In the genomic region with DNA sequence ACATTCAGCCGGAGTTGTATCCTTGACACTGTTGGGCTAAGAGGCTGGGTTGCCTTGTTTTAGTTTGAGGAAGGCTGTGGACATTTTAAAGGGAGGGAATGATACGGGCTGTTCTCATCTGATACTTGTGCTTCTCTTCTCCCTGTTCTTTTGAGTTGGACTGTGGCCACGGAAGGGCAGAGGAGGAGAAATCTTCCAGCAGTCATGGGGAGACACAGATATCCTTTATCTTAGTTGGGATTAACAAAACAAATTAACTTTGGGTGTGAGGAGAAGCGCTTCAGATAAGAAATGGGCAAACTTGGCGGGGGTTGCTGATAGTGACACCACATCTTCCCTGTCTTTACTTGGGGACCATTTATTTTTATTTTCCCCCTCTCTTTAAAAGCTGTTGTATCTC, we compare ENCODE assay signal across 2 cellular contexts.
A peak's percentile ranks its signal among the peaks of the same experiment; 100 is the strongest.
TF ChIP-seq lines count a peak whose summit lies in the region.

No MANE protein-coding gene starts in this region.

TF ChIP-seq in HEK293, 187 proteins besides CTCF, POLR2A, EP300 and RAD21 (continues in another document):
- TF ChIP-seq, protein P1, sequence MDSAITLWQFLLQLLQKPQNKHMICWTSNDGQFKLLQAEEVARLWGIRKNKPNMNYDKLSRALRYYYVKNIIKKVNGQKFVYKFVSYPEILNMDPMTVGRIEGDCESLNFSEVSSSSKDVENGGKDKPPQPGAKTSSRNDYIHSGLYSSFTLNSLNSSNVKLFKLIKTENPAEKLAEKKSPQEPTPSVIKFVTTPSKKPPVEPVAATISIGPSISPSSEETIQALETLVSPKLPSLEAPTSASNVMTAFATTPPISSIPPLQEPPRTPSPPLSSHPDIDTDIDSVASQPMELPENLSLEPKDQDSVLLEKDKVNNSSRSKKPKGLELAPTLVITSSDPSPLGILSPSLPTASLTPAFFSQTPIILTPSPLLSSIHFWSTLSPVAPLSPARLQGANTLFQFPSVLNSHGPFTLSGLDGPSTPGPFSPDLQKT (IDR thresholded peaks at IDR 0.05; ENCODE audit: borderline replicate concordance, low read depth, low read length) = no peak
- no peak for TF ChIP-seq BCL11A (tag by site-specific recombination; IDR thresholded peaks at IDR 0.05; ENCODE audit: low read depth)
- no peak for TF ChIP-seq EGR2 (tag by site-specific recombination; IDR thresholded peaks at IDR 0.05; ENCODE audit: low read depth)
- peak; percentile 34; the same call in 1 of the 2 replicates for TF ChIP-seq ZBTB17 (tag by site-specific recombination; IDR thresholded peaks at IDR 0.05)
- no peak for TF ChIP-seq RBAK (tag by site-specific recombination; IDR thresholded peaks at IDR 0.05)
- peak; percentile 74 for TF ChIP-seq GLIS1 (tag by site-specific recombination; IDR thresholded peaks at IDR 0.05)
- TF ChIP-seq, protein P2, sequence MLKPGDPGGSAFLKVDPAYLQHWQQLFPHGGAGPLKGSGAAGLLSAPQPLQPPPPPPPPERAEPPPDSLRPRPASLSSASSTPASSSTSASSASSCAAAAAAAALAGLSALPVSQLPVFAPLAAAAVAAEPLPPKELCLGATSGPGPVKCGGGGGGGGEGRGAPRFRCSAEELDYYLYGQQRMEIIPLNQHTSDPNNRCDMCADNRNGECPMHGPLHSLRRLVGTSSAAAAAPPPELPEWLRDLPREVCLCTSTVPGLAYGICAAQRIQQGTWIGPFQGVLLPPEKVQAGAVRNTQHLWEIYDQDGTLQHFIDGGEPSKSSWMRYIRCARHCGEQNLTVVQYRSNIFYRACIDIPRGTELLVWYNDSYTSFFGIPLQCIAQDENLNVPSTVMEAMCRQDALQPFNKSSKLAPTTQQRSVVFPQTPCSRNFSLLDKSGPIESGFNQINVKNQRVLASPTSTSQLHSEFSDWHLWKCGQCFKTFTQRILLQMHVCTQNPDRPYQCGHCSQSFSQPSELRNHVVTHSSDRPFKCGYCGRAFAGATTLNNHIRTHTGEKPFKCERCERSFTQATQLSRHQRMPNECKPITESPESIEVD (tag by site-specific recombination; IDR thresholded peaks at IDR 0.05) = no peak
- peak; percentile 29; the same call in 1 of the 2 replicates for TF ChIP-seq ZNF600 (tag by site-specific recombination; IDR thresholded peaks at IDR 0.05)
- TF ChIP-seq TCF7L2 (IDR thresholded peaks at IDR 0.05; ENCODE audit: borderline replicate concordance, low read depth, low read length) = no peak
- TF ChIP-seq ZXDB (tag by site-specific recombination; IDR thresholded peaks at IDR 0.05) = peak; percentile 17; the same call in 1 of the 2 replicates
- peak; percentile 42; the same call in 1 of the 2 replicates for TF ChIP-seq WT1 (tag by site-specific recombination; IDR thresholded peaks at IDR 0.05)
- TF ChIP-seq ZNF366 (tag by site-specific recombination; conservative IDR thresholded peaks at IDR 0.05) = peak; percentile 28; the same call in 1 of the 2 replicates
- TF ChIP-seq KLF1 (tag by site-specific recombination; IDR thresholded peaks at IDR 0.05) = peak; percentile 44; the same call in 1 of the 2 replicates
- TF ChIP-seq, protein P3, sequence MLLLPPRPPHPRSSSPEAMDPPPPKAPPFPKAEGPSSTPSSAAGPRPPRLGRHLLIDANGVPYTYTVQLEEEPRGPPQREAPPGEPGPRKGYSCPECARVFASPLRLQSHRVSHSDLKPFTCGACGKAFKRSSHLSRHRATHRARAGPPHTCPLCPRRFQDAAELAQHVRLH (tag by site-specific recombination; IDR thresholded peaks at IDR 0.05) = no peak
- TF ChIP-seq, protein P4, sequence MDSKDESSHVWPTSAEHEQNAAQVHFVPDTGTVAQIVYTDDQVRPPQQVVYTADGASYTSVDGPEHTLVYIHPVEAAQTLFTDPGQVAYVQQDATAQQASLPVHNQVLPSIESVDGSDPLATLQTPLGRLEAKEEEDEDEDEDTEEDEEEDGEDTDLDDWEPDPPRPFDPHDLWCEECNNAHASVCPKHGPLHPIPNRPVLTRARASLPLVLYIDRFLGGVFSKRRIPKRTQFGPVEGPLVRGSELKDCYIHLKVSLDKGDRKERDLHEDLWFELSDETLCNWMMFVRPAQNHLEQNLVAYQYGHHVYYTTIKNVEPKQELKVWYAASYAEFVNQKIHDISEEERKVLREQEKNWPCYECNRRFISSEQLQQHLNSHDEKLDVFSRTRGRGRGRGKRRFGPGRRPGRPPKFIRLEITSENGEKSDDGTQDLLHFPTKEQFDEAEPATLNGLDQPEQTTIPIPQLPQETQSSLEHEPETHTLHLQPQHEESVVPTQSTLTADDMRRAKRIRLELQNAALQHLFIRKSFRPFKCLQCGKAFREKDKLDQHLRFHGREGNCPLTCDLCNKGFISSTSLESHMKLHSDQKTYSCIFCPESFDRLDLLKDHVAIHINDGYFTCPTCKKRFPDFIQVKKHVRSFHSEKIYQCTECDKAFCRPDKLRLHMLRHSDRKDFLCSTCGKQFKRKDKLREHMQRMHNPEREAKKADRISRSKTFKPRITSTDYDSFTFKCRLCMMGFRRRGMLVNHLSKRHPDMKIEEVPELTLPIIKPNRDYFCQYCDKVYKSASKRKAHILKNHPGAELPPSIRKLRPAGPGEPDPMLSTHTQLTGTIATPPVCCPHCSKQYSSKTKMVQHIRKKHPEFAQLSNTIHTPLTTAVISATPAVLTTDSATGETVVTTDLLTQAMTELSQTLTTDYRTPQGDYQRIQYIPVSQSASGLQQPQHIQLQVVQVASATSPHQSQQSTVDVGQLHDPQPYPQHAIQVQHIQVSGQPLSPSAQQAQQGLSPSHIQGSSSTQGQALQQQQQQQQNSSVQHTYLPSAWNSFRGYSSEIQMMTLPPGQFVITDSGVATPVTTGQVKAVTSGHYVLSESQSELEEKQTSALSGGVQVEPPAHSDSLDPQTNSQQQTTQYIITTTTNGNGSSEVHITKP (tag by site-specific recombination; IDR thresholded peaks at IDR 0.05) = peak; percentile 94
- peak; percentile 80 for TF ChIP-seq ZNF341 (tag by site-specific recombination; IDR thresholded peaks at IDR 0.05; ENCODE audit: low read depth)
- TF ChIP-seq FEZF1 (tag by site-specific recombination; IDR thresholded peaks at IDR 0.05) = peak; percentile 52
- TF ChIP-seq MYNN (tag by site-specific recombination; IDR thresholded peaks at IDR 0.05; ENCODE audit: borderline replicate concordance) = no peak
- TF ChIP-seq ZBTB1 (tag by site-specific recombination; IDR thresholded peaks at IDR 0.05) = no peak
- TF ChIP-seq, protein P5, sequence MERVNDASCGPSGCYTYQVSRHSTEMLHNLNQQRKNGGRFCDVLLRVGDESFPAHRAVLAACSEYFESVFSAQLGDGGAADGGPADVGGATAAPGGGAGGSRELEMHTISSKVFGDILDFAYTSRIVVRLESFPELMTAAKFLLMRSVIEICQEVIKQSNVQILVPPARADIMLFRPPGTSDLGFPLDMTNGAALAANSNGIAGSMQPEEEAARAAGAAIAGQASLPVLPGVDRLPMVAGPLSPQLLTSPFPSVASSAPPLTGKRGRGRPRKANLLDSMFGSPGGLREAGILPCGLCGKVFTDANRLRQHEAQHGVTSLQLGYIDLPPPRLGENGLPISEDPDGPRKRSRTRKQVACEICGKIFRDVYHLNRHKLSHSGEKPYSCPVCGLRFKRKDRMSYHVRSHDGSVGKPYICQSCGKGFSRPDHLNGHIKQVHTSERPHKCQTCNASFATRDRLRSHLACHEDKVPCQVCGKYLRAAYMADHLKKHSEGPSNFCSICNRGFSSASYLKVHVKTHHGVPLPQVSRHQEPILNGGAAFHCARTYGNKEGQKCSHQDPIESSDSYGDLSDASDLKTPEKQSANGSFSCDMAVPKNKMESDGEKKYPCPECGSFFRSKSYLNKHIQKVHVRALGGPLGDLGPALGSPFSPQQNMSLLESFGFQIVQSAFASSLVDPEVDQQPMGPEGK (tag by site-specific recombination; IDR thresholded peaks at IDR 0.05) = 0 out of 2 replicates have a peak, but pooled peaks have one; percentile 12

TF ChIP-seq in K562, 482 proteins besides CTCF, POLR2A, EP300 and RAD21 (continues in another document):
- TF ChIP-seq ZC3H8 (IDR thresholded peaks at IDR 0.05) (no peak), TCF3 (CRISPR knock-in tag; IDR thresholded peaks at IDR 0.05) (peak; percentile 48), SNRNP70 (optimal IDR thresholded peaks at IDR 0.05; ENCODE audit: low read depth, low read length) (no peak), TAL1 (IDR thresholded peaks at IDR 0.05) (peak; percentile 20; the same call in 1 of the 2 replicates), HDAC6 (IDR thresholded peaks at IDR 0.05; ENCODE audit: low read depth, low read length) (no peak), IRF2 (CRISPR knock-in tag; IDR thresholded peaks at IDR 0.05) (no peak), PCBP1 (IDR thresholded peaks at IDR 0.05; ENCODE audit: low read depth, low read length, poor library complexity, severe bottlenecking) (no peak), ZNF174 (CRISPR knock-in tag; IDR thresholded peaks at IDR 0.05) (no peak), HNRNPUL1 (IDR thresholded peaks at IDR 0.05; ENCODE audit: low read length) (no peak), ZNF224 (CRISPR knock-in tag; IDR thresholded peaks at IDR 0.05) (no peak), SOX6 (IDR thresholded peaks at IDR 0.05) (peak; percentile 24; the same call in 1 of the 2 replicates), ELF1 (tag; IDR thresholded peaks at IDR 0.05) (no peak), SRSF1 (IDR thresholded peaks at IDR 0.05; ENCODE audit: low read depth, low read length) (no peak), ZNF764 (CRISPR knock-in tag; IDR thresholded peaks at IDR 0.05; ENCODE audit: low read depth) (no peak), FOSL1 (tag; conservative IDR thresholded peaks at IDR 0.05) (no peak), RCOR1 (IDR thresholded peaks at IDR 0.05; ENCODE audit: borderline replicate concordance in 1 of 2, low read depth in 2 of 2, low read length in 2 of 2) (peak in 1 of 2 experiments; percentile 16; a peak in 1 of 4 replicates), RB1 (IDR thresholded peaks at IDR 0.05; ENCODE audit: low read depth) (no peak), HDGF (IDR thresholded peaks at IDR 0.05) (no peak), NFRKB (IDR thresholded peaks at IDR 0.05; ENCODE audit: low read depth) (no peak), NR2C2 (CRISPR knock-in tag; IDR thresholded peaks at IDR 0.05) (no peak), NR2C2 (tag; IDR thresholded peaks at IDR 0.05) (no peak), ZNF146 (CRISPR knock-in tag; IDR thresholded peaks at IDR 0.05; ENCODE audit: unreplicated experiment) (no peak), HNRNPH1 (optimal IDR thresholded peaks at IDR 0.05; ENCODE audit: low read depth, low read length) (no peak), MIER1 (IDR thresholded peaks at IDR 0.05; ENCODE audit: low read depth) (no peak), NCOA6 (IDR thresholded peaks at IDR 0.05) (no peak), CBFA2T3 (IDR thresholded peaks at IDR 0.05) (peak; percentile 46), ZNF780A (CRISPR knock-in tag; IDR thresholded peaks at IDR 0.05) (no peak), ZNF217 (CRISPR knock-in tag; IDR thresholded peaks at IDR 0.05) (no peak), SRSF3 (IDR thresholded peaks at IDR 0.05; ENCODE audit: insufficient read depth, low read length) (no peak), CBFA2T2 (conservative IDR thresholded peaks at IDR 0.05) (peak; percentile 38), KLF10 (CRISPR knock-in tag; IDR thresholded peaks at IDR 0.05) (no peak), TCF7 (IDR thresholded peaks at IDR 0.05; ENCODE audit: borderline replicate concordance) (no peak), CCNT2 (IDR thresholded peaks at IDR 0.05; ENCODE audit: borderline replicate concordance, extremely low read depth, insufficient read length, low read depth, low read length) (peak; percentile 47), ZNF644 (tag; IDR thresholded peaks at IDR 0.05; ENCODE audit: low read depth) (no peak), TFAM (CRISPR knock-in tag; conservative IDR thresholded peaks at IDR 0.05) (no peak), ZNF24 (IDR thresholded peaks at IDR 0.05) (no peak), TAF15 (IDR thresholded peaks at IDR 0.05; ENCODE audit: low read depth, low read length) (no peak), ATF7 (IDR thresholded peaks at IDR 0.05) (no peak), GABPB1 (CRISPR knock-in tag; IDR thresholded peaks at IDR 0.05) (no peak), RBM17 (IDR thresholded peaks at IDR 0.05; ENCODE audit: borderline replicate concordance, low read depth, low read length) (no peak), ZNF165 (CRISPR knock-in tag; IDR thresholded peaks at IDR 0.05; ENCODE audit: borderline replicate concordance) (no peak), KLF16 (IDR thresholded peaks at IDR 0.05) (no peak), ZNF76 (CRISPR knock-in tag; IDR thresholded peaks at IDR 0.05; ENCODE audit: borderline replicate concordance) (no peak), NCOA2 (IDR thresholded peaks at IDR 0.05; ENCODE audit: partially characterized antibody in 2 of 2) (no peak)
- TF ChIP-seq, protein P6, sequence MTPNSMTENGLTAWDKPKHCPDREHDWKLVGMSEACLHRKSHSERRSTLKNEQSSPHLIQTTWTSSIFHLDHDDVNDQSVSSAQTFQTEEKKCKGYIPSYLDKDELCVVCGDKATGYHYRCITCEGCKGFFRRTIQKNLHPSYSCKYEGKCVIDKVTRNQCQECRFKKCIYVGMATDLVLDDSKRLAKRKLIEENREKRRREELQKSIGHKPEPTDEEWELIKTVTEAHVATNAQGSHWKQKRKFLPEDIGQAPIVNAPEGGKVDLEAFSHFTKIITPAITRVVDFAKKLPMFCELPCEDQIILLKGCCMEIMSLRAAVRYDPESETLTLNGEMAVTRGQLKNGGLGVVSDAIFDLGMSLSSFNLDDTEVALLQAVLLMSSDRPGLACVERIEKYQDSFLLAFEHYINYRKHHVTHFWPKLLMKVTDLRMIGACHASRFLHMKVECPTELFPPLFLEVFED (CRISPR knock-in tag; conservative IDR thresholded peaks at IDR 0.05) = no peak
- TF ChIP-seq, protein P7, sequence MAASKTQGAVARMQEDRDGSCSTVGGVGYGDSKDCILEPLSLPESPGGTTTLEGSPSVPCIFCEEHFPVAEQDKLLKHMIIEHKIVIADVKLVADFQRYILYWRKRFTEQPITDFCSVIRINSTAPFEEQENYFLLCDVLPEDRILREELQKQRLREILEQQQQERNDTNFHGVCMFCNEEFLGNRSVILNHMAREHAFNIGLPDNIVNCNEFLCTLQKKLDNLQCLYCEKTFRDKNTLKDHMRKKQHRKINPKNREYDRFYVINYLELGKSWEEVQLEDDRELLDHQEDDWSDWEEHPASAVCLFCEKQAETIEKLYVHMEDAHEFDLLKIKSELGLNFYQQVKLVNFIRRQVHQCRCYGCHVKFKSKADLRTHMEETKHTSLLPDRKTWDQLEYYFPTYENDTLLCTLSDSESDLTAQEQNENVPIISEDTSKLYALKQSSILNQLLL (CRISPR knock-in tag; IDR thresholded peaks at IDR 0.05; ENCODE audit: borderline replicate concordance) = no peak
